In genomic region chr2:113198790-113199612, GRCh38 we compare ENCODE assay signal across 8 cellular contexts. TPM values are rescaled to one million over a fixed set of nuclear protein-coding genes. Genes with fewer than 3 reads are reported as not detected.
DNase-seq lines count a peak whose midpoint lies in the region; ATAC-seq and TF ChIP-seq lines count a peak whose summit lies in the region.

No MANE protein-coding gene starts in this region.

- H3K27me3 Mint-ChIP-seq in endodermal cell (ENCODE audit: insufficient read depth): peaks cover 28% of the 10 kb centered on the region

- 0 to 3% methylated on average over 20 to 79 of the region's 79 CpGs for WGBS in endodermal cell (ENCODE audit: insufficient coverage in 1 of 2, insufficient read length in 1 of 2), 2 experiments
- 0 to 1% methylated on average over 72 of the region's 79 CpGs for WGBS in mesodermal cell (ENCODE audit: insufficient coverage in 2 of 2), 2 experiments

- H3K27me3 ChIP-seq in endodermal cell (ENCODE audit: control insufficient read depth, insufficient read depth, low read length, poor library complexity, severe bottlenecking): peaks cover 27% of the 10 kb centered on the region

- no peaks in the 10 kb centered on the region for H3K9me3 Mint-ChIP-seq in endodermal cell

- H3K36me3 ChIP-seq in endodermal cell (ENCODE audit: control insufficient read depth, insufficient read depth, low read length): no peaks in the 10 kb centered on the region
- no peaks in the 10 kb centered on the region for H3K36me3 ChIP-seq in mesodermal cell (ENCODE audit: control insufficient read depth, insufficient read depth, low read length)

- H3K36me3 Mint-ChIP-seq in endodermal cell (ENCODE audit: low read depth): no peaks in the 10 kb centered on the region

- ATAC-seq in GM18498 (IDR thresholded peaks at IDR 0.05; ENCODE audit: unreplicated experiment) (peak; percentile 52), HG03045 (IDR thresholded peaks at IDR 0.05; ENCODE audit: unreplicated experiment) (peak; percentile 76)

- H3K4me1 ChIP-seq in endodermal cell (ENCODE audit: control insufficient read depth, insufficient read depth, low read length) (no peaks in the 10 kb centered on the region), mesodermal cell (ENCODE audit: control insufficient read depth, insufficient read depth, low read length, poor library complexity, severe bottlenecking) (no peaks in the 10 kb centered on the region)

- H3K27ac Mint-ChIP-seq in endodermal cell: no peak overlapping the region

- peak overlapping the region; percentile 25 for H3K9ac ChIP-seq in endodermal cell (ENCODE audit: extremely low read depth, low read length, poor library complexity, severe bottlenecking)

- H3K4me3 Mint-ChIP-seq in endodermal cell: peak overlapping the region; percentile 59

- DNase-seq in NCI-H526 treated with DMSO at 0.1 percent for 48 hours (lab: John Stamatoyannopoulos, UW) (peak; percentile 73), endodermal cell (peak; percentile 95), NK-92 (lab: John Stamatoyannopoulos, UW; ENCODE audit: unreplicated experiment) (no peak)
- DNase-seq in activated CD8-positive, alpha-beta memory T cell treated with anti-CD3 and anti-CD28 coated beads, Interleukin-2, amount 50 U/mL, for 4 hours: peak; percentile 72
- DNase-seq in stimulated activated CD8-positive, alpha-beta memory T cell treated with anti-CD3 and anti-CD28 coated beads, Interleukin-15, amount 100 ng/mL, for 24 hours (ENCODE audit: low read depth): peak; percentile 75

- H3K27ac ChIP-seq in endodermal cell (ENCODE audit: low read depth, low read length) (no peak overlapping the region), mesodermal cell (ENCODE audit: low read depth, low read length, severe bottlenecking) (no peak overlapping the region)

- H3K9me3 ChIP-seq in endodermal cell (ENCODE audit: control insufficient read depth, low read length) (no peaks in the 10 kb centered on the region), mesodermal cell (ENCODE audit: control insufficient read depth, low read length) (no peaks in the 10 kb centered on the region)

- H3K4me3 ChIP-seq in endodermal cell (ENCODE audit: low read length) (peak overlapping the region; percentile 77), mesodermal cell (ENCODE audit: extremely low read depth, insufficient read depth, low read length, poor library complexity, severe bottlenecking) (peak overlapping the region; percentile 65)

- peaks cover under 1% of the 10 kb centered on the region for H3K4me1 Mint-ChIP-seq in endodermal cell

- peak; percentile 96 for TF ChIP-seq CTCF in endodermal cell (conservative IDR thresholded peaks at IDR 0.05)

RNA-seq across cellular contexts. Expression of gene PSD4, which starts 25.2 kb away (rescaled TPM):
- 10 to 100 TPM in 1 of 2 donors, 1 to 10 TPM in 1; 5.2 to 13.3 TPM for total RNA-seq in endodermal cell
- 1.6 TPM for polyA plus RNA-seq in endodermal cell (2013, experiment 1 of 2)
- polyA plus RNA-seq in endodermal cell (2013, experiment 2 of 2): 1.7 TPM
- 1.7 TPM for polyA plus RNA-seq in mesodermal cell (2013, experiment 1 of 2)
- polyA plus RNA-seq in mesodermal cell (2013, experiment 2 of 2): 1.8 TPM
